ENCODE assay signal across 16 cellular contexts in genomic region chr18:75010260-75010659, GRCh38.
"Had no signal": no experiment of that assay in that cellular context is flagged by ENCODE, and none has a peak within 500 bp of the region (broad histone marks: within the 10 kb centered on the region; RNA-seq: fewer than 3 reads in every experiment).

No MANE protein-coding gene starts in this region.

- H3K9me3 ChIP-seq: body of pancreas, right lobe of liver had no signal

- H3K36me3 ChIP-seq: right lobe of liver, WERI-Rb-1 had no signal

- ATAC-seq: activated naive CD4-positive, alpha-beta T cell treated with anti-CD3 and anti-CD28 coated beads, Interleukin-2, amount 50 U/mL, for 72 hours; activated T-cell treated with anti-CD3 and anti-CD28 coated beads, Interleukin-2, amount 50 U/mL, for 72 hours; body of pancreas; right lobe of liver; stimulated activated naive CD8-positive, alpha-beta T cell treated with anti-CD3 and anti-CD28 coated beads, Interleukin-15, amount 100 ng/mL, for 72 hours had no signal

- H3K4me3 ChIP-seq: body of pancreas, right lobe of liver had no signal

- DNase-seq: activated CD4-positive, alpha-beta memory T cell treated with anti-CD3 and anti-CD28 coated beads, Interleukin-2, amount 10 ng/mL, durations not matched to agents 7 days and 5 days; activated CD4-positive, alpha-beta T cell treated with anti-CD3 and anti-CD28 coated beads for 4 hours; activated CD8-positive, alpha-beta memory T cell treated with anti-CD3 and anti-CD28 coated beads, Interleukin-2, amount 50 U/mL, for 4 hours; activated gamma-delta T cell; activated T-cell treated with anti-CD3 and anti-CD28 coated beads, Interleukin-2, amount 50 U/mL, for 72 hours; body of pancreas; dermis blood vessel endothelial cell; endodermal cell; erythroblast; mesendoderm; nucleus accumbens; right lobe of liver; stimulated activated CD4-positive, alpha-beta T cell treated with anti-CD3 and anti-CD28 coated beads, Interleukin-1b, Interleukin-23, amount 100 ng/mL, for 48 hours; stimulated activated naive CD8-positive, alpha-beta T cell treated with anti-CD3 and anti-CD28 coated beads, Interleukin-15, amount 100 ng/mL, for 72 hours; WERI-Rb-1 had no signal

- H3K27me3 ChIP-seq: body of pancreas, right lobe of liver had no signal

- H3K27ac ChIP-seq: body of pancreas, right lobe of liver, WERI-Rb-1 had no signal

- H3K4me1 ChIP-seq: body of pancreas, right lobe of liver had no signal
